Comparison of ENCODE assay signal across 20 cellular contexts in the genomic region with DNA sequence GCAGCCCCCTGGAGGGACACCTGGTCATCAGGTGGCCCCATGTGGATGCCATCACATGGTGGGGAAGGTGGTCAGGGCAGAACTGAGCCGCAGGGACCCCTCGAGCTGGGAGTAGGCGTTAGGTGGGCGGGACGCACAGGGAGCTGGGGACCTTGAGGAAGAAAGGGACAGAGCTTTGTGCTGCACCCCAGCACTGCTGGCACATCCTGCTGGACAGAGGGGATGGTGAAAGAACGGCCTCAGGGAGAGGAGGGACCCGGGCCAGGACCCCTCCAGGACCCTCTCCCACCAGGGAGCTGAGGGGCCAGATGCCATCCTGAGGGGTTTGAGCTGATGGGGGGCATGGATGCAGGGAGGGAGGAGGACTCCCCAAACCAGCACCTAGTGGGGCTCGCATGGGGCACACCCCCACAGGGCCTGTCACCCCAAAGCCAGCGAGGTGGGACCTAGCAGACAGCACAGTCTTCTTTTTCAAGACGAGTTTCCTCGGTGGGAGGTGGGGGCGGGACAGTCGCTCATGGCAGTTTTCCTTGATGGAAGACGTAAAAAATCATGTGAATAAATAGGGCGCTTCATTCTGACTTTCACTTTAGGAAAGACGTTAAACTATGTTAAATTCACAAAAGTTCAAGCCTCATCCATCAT. TPM values are rescaled to one million over a fixed set of nuclear protein-coding genes. Genes with fewer than 3 reads are reported as not detected.
DNase-seq lines count a peak whose midpoint lies in the region; ATAC-seq, FAIRE-seq and TF ChIP-seq lines count a peak whose summit lies in the region.
"Had no signal": no experiment of that assay in that cellular context is flagged by ENCODE, and none has a peak within 500 bp of the region (broad histone marks: within the 10 kb centered on the region; RNA-seq: fewer than 3 reads in every experiment).

No MANE protein-coding gene starts in this region.

- H3F3A ChIP-seq in neural progenitor cell (ENCODE audit: low read depth) = peaks cover 2% of the 10 kb centered on the region

- H2BK12ac ChIP-seq in H1 (ENCODE audit: low read depth, low read length) = no peak overlapping the region

- H3K4me1 ChIP-seq in right atrium auricular region = peaks cover 0 to 14% of the 10 kb centered on the region in 2 donors
- H3K4me1 ChIP-seq in H1 (replicated peaks in 1 of 4; ENCODE audit: control insufficient read depth in 3 of 4, insufficient read depth in 4 of 4, low read length in 3 of 4) = peaks cover 0 to 5% (median 0%) of the 10 kb centered on the region in 4 experiments; a peak in 1 of 7 replicates
- peaks cover 16% of the 10 kb centered on the region for H3K4me1 ChIP-seq in neural progenitor cell
- no peaks in the 10 kb centered on the region for H3K4me1 ChIP-seq in aorta (ENCODE audit: control insufficient read depth in 1 of 2, insufficient read depth in 2 of 2, low read length in 2 of 2)
- H3K4me1 ChIP-seq: Peyer's patch had no signal

- TF ChIP-seq CTCF in right atrium auricular region (IDR thresholded peaks at IDR 0.05) (no peak), H1 (IDR thresholded peaks at IDR 0.05; ENCODE audit: control extremely low read depth in 1 of 3, insufficient read depth in 1 of 3, low read depth in 1 of 3, low read length in 3 of 3) (no peak), neural progenitor cell (IDR thresholded peaks at IDR 0.05) (no peak), foreskin fibroblast (IDR thresholded peaks at IDR 0.05; ENCODE audit: low read depth, low read length) (no peak)

- peaks cover 0 to 3% of the 10 kb centered on the region in 2 experiments for H4K20me1 ChIP-seq in H1 (replicated peaks in 1 of 2; ENCODE audit: control insufficient read depth in 1 of 2, insufficient read depth in 2 of 2, low read length in 2 of 2)
- H4K20me1 ChIP-seq in neural progenitor cell (ENCODE audit: low read depth) = no peaks in the 10 kb centered on the region

- H2BK5ac ChIP-seq in H1 (ENCODE audit: low read depth, low read length) = no peak overlapping the region

- H4K5ac ChIP-seq in H1 (ENCODE audit: insufficient read length, low read depth, low read length) = no peak overlapping the region

- peak overlapping the region; percentile 54 for H3K27ac Mint-ChIP-seq in neural progenitor cell
- H3K27ac Mint-ChIP-seq: B cell had no signal

- H3K4me2 ChIP-seq in H1 (ENCODE audit: insufficient read depth in 1 of 2, low read depth in 2 of 2, low read length in 2 of 2) = no peak overlapping the region
- no peak overlapping the region for H3K4me2 ChIP-seq in neural progenitor cell
- H3K4me2 ChIP-seq: A549, KMS-11 had no signal

- H4K91ac ChIP-seq in H1 (replicated peaks; ENCODE audit: insufficient read length, low read length) = no peak overlapping the region

- H3K27ac ChIP-seq in right atrium auricular region (no peak overlapping the region), H1 (ENCODE audit: low read depth, low read length) (no peak overlapping the region), neural progenitor cell (no peak overlapping the region), aorta (ENCODE audit: low read depth in 1 of 2, low read length in 2 of 2) (no peak overlapping the region)
- H3K27ac ChIP-seq: A549, KMS-11, Peyer's patch had no signal

- TF ChIP-seq EP300 in H1 (IDR thresholded peaks at IDR 0.05; ENCODE audit: borderline replicate concordance in 1 of 2, low read depth in 2 of 2, low read length in 2 of 2) = no peak

- 0 out of 2 replicates have a peak overlapping the region, but pooled peaks have one; percentile 46 for H2BK15ac ChIP-seq in H1 (ENCODE audit: low read length)

- WGBS in H1 (ENCODE audit: extremely low coverage in 1 of 2, insufficient coverage in 1 of 2, insufficient read length in 1 of 2, insufficient replicate concordance in 2 of 2, low coverage in 1 of 2, low lambda C conversion rate in 2 of 2, missing lambda C conversion rate in 1 of 2), 2 experiments = 83% methylated on average over 14 of the region's 16 CpGs; no CpG with 5 or more reads in 1 of the 2 experiments
- WGBS in aorta, 2 donors = 70 to 76% methylated on average over 14 to 16 of the region's 16 CpGs

- no peak for TF ChIP-seq RAD21 in H1 (IDR thresholded peaks at IDR 0.05 in 1 of 2, conservative IDR thresholded peaks at IDR 0.05 in 1 of 2; ENCODE audit: low read depth in 2 of 2, low read length in 2 of 2)

- H3K18ac ChIP-seq in H1 (ENCODE audit: extremely low read depth, low read length) = no peak overlapping the region

- no peaks in the 10 kb centered on the region for H3K36me3 Mint-ChIP-seq in neural progenitor cell

- intact Hi-C loops in left ventricle myocardium superior (cut with micrococcal nuclease) (no loop called here), aorta (cut with DNase I) (no loop called here)

- no peak overlapping the region for H2BK120ac ChIP-seq in H1 (replicated peaks; ENCODE audit: low read depth, low read length)

- H3K23ac ChIP-seq in H1 (ENCODE audit: insufficient read length) = no peak overlapping the region

- H3K9me3 Mint-ChIP-seq in neural progenitor cell = no peaks in the 10 kb centered on the region

- H3K9ac ChIP-seq in H1 (replicated peaks in 1 of 4; ENCODE audit: extremely low read depth in 1 of 4, low read depth in 3 of 4, low read length in 3 of 4) (no peak overlapping the region), neural progenitor cell (no peak overlapping the region)
- H3K9ac ChIP-seq: KMS-11 had no signal

- FAIRE-seq in H1 (lab: Jason Lieb, UNC) = no peak
- FAIRE-seq: A549, HTR-8/SVneo had no signal

- ATAC-seq in left ventricle myocardium superior (no peak), aorta (ENCODE audit: low FRiP score) (no peak)

- H2AK5ac ChIP-seq in H1 (ENCODE audit: low read depth, low read length) = no peak overlapping the region

- H3K4me3 Mint-ChIP-seq in neural progenitor cell = peak overlapping the region; percentile 42
- H3K4me3 Mint-ChIP-seq: B cell had no signal

- CTCF ChIA-PET in H1 (lab: Charles Lee; ENCODE audit: partially characterized antibody) = interaction anchor here (0.8 to 1.4 kb wide), 5 partner anchors 12 to 98 kb away, joined by 3 to 6 read pairs (median 3); no protein-coding TSS in a partner anchor

- TF ChIP-seq POLR2A in H1 (IDR thresholded peaks at IDR 0.05; ENCODE audit: control extremely low read depth in 1 of 2, low read depth in 2 of 2, low read length in 2 of 2) = no peak

- no peak overlapping the region for H2BK20ac ChIP-seq in H1 (ENCODE audit: low read length)

- no peaks in the 10 kb centered on the region for H3K79me2 ChIP-seq in H1 (ENCODE audit: control insufficient read depth in 1 of 2, insufficient read depth in 2 of 2, low read length in 2 of 2)
- H3K79me2 ChIP-seq in neural progenitor cell (ENCODE audit: low read depth) = no peaks in the 10 kb centered on the region

- H3K9me3 ChIP-seq in right atrium auricular region (no peaks in the 10 kb centered on the region), H1 (ENCODE audit: insufficient read depth in 2 of 2, low read depth in 1 of 2, low read length in 1 of 2) (peaks cover 4 to 8% of the 10 kb centered on the region in 2 experiments; a peak in 1 of 4 replicates), neural progenitor cell (ENCODE audit: low read depth) (no peaks in the 10 kb centered on the region), aorta (ENCODE audit: control insufficient read depth, low read length) (no peaks in the 10 kb centered on the region)
- H3K9me3 ChIP-seq: A549, Peyer's patch had no signal

- no peaks in the 10 kb centered on the region; the same call in 1 of the 2 replicates for H3K79me1 ChIP-seq in H1 (ENCODE audit: low read depth, low read length)

- POLR2A ChIA-PET in H1 (lab: Charles Lee; ENCODE audit: partially characterized antibody) = no interaction called here

- H3K4me1 Mint-ChIP-seq in neural progenitor cell = peaks cover 39% of the 10 kb centered on the region
- H3K4me1 Mint-ChIP-seq: B cell had no signal

- H3K4me3 ChIP-seq in right atrium auricular region (no peak overlapping the region), H1 (ENCODE audit: extremely low read depth in 1 of 4, insufficient read depth in 2 of 4, low read depth in 3 of 4, low read length in 4 of 4) (no peak overlapping the region), neural progenitor cell (no peak overlapping the region), aorta (ENCODE audit: low read length in 2 of 2) (no peak overlapping the region), foreskin fibroblast (ENCODE audit: low read depth in 1 of 2, low read length in 2 of 2) (no peak overlapping the region)
- H3K4me3 ChIP-seq: A549, Peyer's patch had no signal

- no peak overlapping the region for H3K14ac ChIP-seq in H1 (ENCODE audit: insufficient read length)

- peaks cover 9% of the 10 kb centered on the region for H3K27me3 Mint-ChIP-seq in neural progenitor cell (ENCODE audit: insufficient read depth, low read depth)

- H3K36me3 ChIP-seq in right atrium auricular region (no peaks in the 10 kb centered on the region), H1 (ENCODE audit: control insufficient read depth in 2 of 4, insufficient read depth in 4 of 4, low read length in 3 of 4) (no peaks in the 10 kb centered on the region; a peak in 1 of 8 replicates), neural progenitor cell (no peaks in the 10 kb centered on the region), aorta (ENCODE audit: control insufficient read depth in 1 of 2, insufficient read depth in 2 of 2, low read length in 1 of 2) (no peaks in the 10 kb centered on the region)
- H3K36me3 ChIP-seq: Peyer's patch had no signal

- peak overlapping the region; percentile 41; the same call in 1 of the 2 replicates for H4K8ac ChIP-seq in H1 (ENCODE audit: extremely low read depth, insufficient read depth, low read length)

- H3K4ac ChIP-seq in H1 (replicated peaks; ENCODE audit: insufficient read length, low read depth, low read length) = no peak overlapping the region

- no peaks in the 10 kb centered on the region for H3K23me2 ChIP-seq in H1 (ENCODE audit: low read depth, low read length)

- DNase-seq in left ventricle myocardium superior (peak; percentile 11), right atrium auricular region (ENCODE audit: low spot score) (no peak), H1 (ENCODE audit: low read depth in 1 of 2, low spot score in 2 of 2) (no peak), neural progenitor cell (ENCODE audit: low spot score) (no peak), aorta (peak; percentile 18 to 62), NCI-H2029 (lab: John Stamatoyannopoulos, UW) (no peak), foreskin fibroblast (no peak)
- DNase-seq: EL, GF-D8, IMR-90, NCI-H1436 treated with DMSO at 0.1 percent for 48 hours, NCI-H2171, NCI-H345, NCI-H524, NCI-H774, Peyer's patch had no signal

- no peak overlapping the region for H3K56ac ChIP-seq in H1 (replicated peaks; ENCODE audit: insufficient read length, low read depth, low read length)

- H2AFZ ChIP-seq in H1 (ENCODE audit: low read length) (no peak overlapping the region), neural progenitor cell (replicated peaks) (no peak overlapping the region)

- H3K27me3 ChIP-seq in right atrium auricular region = no peaks in the 10 kb centered on the region
- no peaks in the 10 kb centered on the region; a peak in 1 of 7 replicates for H3K27me3 ChIP-seq in H1 (replicated peaks in 1 of 4; ENCODE audit: control insufficient read depth in 3 of 4, extremely low read depth in 1 of 4, insufficient read depth in 3 of 4, low read length in 3 of 4)
- H3K27me3 ChIP-seq in neural progenitor cell = no peaks in the 10 kb centered on the region
- no peaks in the 10 kb centered on the region for H3K27me3 ChIP-seq in aorta (ENCODE audit: control insufficient read depth in 1 of 2, insufficient read depth in 2 of 2, low read length in 1 of 2)
- H3K27me3 ChIP-seq: Peyer's patch had no signal

RNA-seq across cellular contexts. Expression of gene STK32C, which starts 43.3 kb away (rescaled TPM):
- total RNA-seq in left ventricle myocardium superior (4.9 TPM), right atrium auricular region (1 to 10 TPM; 2.6 to 3.7 TPM), neural progenitor cell (ENCODE audit: low replicate concordance) (2.5 and 13.5 TPM in 2 replicates), aorta (10 to 100 TPM in 1 of 2 donors, 1 to 10 TPM in 1; 7.1 to 12.2 TPM)
- 15.6 and 17.3 TPM in 2 replicates for total RNA-seq in H1 (2021; fragmentation: NEBNext Ultra II Directional; extraction: Animal tissue kit (Norgen Biotek cat#: 25700))
- polyA plus RNA-seq in H1 (2011; rRNA removed) (10.6 and 18.1 TPM in 2 replicates), aorta (10 to 100 TPM in 1 of 2 donors, 1 to 10 TPM in 1; 4.9 to 12.4 TPM)
- polyA plus RNA-seq in H1 (2011; cell fraction: cytosol; rRNA removed) = 19.9 TPM
- polyA plus RNA-seq in H1 (2011; cell fraction: nucleus; rRNA removed) = 22.0 TPM
- polyA plus RNA-seq in H1 (2012, experiment 1 of 2) = 13.4 to 23.5 TPM (median 20.3 TPM) in 4 replicates
- polyA plus RNA-seq in H1 (2012, experiment 2 of 2) = 11.9 TPM
- 11.6 TPM for polyA plus RNA-seq in H1 (2013, experiment 1 of 2)
- 10.9 TPM for polyA plus RNA-seq in H1 (2013, experiment 2 of 2)
- 7.3 and 11.0 TPM in 2 replicates for polyA minus RNA-seq in H1 (2011; rRNA and poly(A)+ RNA removed)
- 5.1 TPM for polyA minus RNA-seq in H1 (2011; cell fraction: cytosol; rRNA and poly(A)+ RNA removed)
- polyA minus RNA-seq in H1 (2011; cell fraction: nucleus; rRNA and poly(A)+ RNA removed) = 8.8 TPM

Comparison
In these comparisons a context has a peak if more than half of its experiments do, and no peak if none do; other contexts are left out.
1. DNase-seq: peak in left ventricle myocardium superior (single experiment) and aorta (2 of 2); none in right atrium auricular region (single experiment), H1 (0 of 2), neural progenitor cell (single experiment), NCI-H2029 (single experiment) and foreskin fibroblast (0 of 2).